11 cellular contexts compared by ENCODE assay signal in genomic region chr1:32470431-32470830, GRCh38.
"Had no signal": no experiment of that assay in that cellular context is flagged by ENCODE, and none has a peak within 500 bp of the region (broad histone marks: within the 10 kb centered on the region; RNA-seq: fewer than 3 reads in every experiment).

No MANE protein-coding gene starts in this region.

- DNase-seq: activated CD4-positive, alpha-beta T cell treated with anti-CD3 and anti-CD28 coated beads, Interleukin-2, amount 50 U/mL, for 48 hours; activated gamma-delta T cell treated with Interleukin-2 at 50 U/mL for 16 hours; activated T-cell treated with anti-CD3 and anti-CD28 coated beads for 4 hours; amniotic stem cell; effector memory CD8-positive, alpha-beta T cell; esophagus squamous epithelium; foreskin keratinocyte; lower lobe of right lung; psoas muscle; stimulated activated naive CD8-positive, alpha-beta T cell treated with anti-CD3 and anti-CD28 coated beads, Interleukin-15, Interleukin-2, amounts not matched to agents 100 U/mL and 50 U/mL, for 24 hours; transverse colon had no signal
